In the genomic region with DNA sequence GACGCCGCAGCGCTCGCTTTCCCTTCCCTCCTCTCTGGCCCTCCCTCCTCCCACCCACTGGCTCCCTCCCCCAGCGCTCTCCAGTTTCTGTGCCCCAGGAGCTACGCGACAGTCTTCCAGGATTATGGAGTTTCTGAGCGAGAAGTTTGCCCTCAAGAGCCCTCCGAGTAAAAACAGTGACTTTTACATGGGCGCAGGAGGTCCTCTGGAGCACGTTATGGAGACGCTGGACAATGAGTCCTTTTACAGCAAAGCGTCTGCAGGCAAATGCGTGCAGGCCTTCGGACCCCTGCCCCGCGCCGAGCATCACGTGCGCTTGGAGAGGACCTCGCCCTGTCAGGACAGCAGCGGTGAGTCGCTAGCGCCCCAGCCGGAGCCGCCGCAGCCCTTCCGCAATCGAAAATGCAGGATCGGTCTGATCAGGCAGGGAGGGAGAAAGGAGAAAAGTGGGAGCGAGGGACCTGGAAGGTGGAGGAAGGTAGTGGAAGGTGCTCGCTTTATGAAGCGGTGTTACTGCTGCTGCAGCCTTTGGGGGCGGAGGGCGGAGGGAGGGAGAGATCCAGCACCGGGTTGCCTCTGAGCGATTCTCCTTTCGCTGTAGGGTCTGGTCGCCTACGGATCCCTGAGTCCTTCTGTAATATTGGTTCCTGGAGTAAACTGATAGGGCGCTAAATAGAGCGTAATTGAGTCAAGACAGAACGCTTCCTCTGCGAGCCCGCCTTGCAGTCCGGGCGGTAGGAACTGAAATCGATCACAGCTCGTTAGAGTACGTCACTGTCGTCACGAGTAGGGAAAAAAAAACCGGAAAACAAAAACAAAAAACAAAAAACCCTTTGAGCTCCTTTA, we compare ENCODE assay signal across 8 cellular contexts. TPM values are rescaled to one million over a fixed set of nuclear protein-coding genes. Genes with fewer than 3 reads are reported as not detected.
A peak's percentile ranks its signal among the peaks of the same experiment; 100 is the strongest.
DNase-seq lines count a peak whose midpoint lies in the region; ATAC-seq and TF ChIP-seq lines count a peak whose summit lies in the region.

A gene (plus strand): TSS at position 83 of the 846 bp plus-strand sequence. CDS start 42 bp downstream, at position 125.

- H3K4me1 ChIP-seq in HEK293 (ENCODE audit: control insufficient read depth, insufficient read depth, low read length) (no peaks in the 10 kb centered on the region), muscle layer of duodenum (ENCODE audit: control insufficient read depth in 1 of 2, insufficient read depth in 2 of 2, low read length in 2 of 2) (peaks cover 0 to 27% of the 10 kb centered on the region in 2 donors)

- DNase-seq in DMS153 (lab: John Stamatoyannopoulos, UW), result peak; percentile 59
- DNase-seq in OCI-M1 (lab: John Stamatoyannopoulos, UW), result peak; percentile 86
- DNase-seq in endothelial cell (ENCODE audit: low spot score), result peak; percentile 73
- no peak for DNase-seq in SW480 (ENCODE audit: low spot score)

- H3K4me3 ChIP-seq in HEK293 (ENCODE audit: low read depth, low read length) (peak within 1 kb of the TSS; percentile 57), muscle layer of duodenum (ENCODE audit: low read depth in 1 of 2, low read length in 2 of 2) (peak within 1 kb of the TSS; percentile 53 to 67)

- H3K4me1 Mint-ChIP-seq in endothelial cell (ENCODE audit: unreplicated experiment), result peaks cover 19% of the 10 kb centered on the region

- POLR2A ChIA-PET in HEK293 (lab: Yijun Ruan, JAX), result interaction anchor here (0.6 kb wide), 1 partner anchor 533 kb away, joined by 3 read pairs; no protein-coding TSS in a partner anchor

- H3K9me3 ChIP-seq in HEK293 (ENCODE audit: control insufficient read depth, insufficient read depth, low read depth, low read length) (no peaks in the 10 kb centered on the region), muscle layer of duodenum (ENCODE audit: control insufficient read depth in 1 of 2, low read length in 2 of 2) (peaks cover 0 to 8% of the 10 kb centered on the region in 2 donors)

- peak; percentile 91 for TF ChIP-seq CTCF in HEK293 (tag by site-specific recombination; IDR thresholded peaks at IDR 0.05)
- TF ChIP-seq CTCF in endothelial cell (IDR thresholded peaks at IDR 0.05; ENCODE audit: unreplicated experiment), result no peak

- H3K4me3 Mint-ChIP-seq in endothelial cell (ENCODE audit: unreplicated experiment), result peak within 1 kb of the TSS; percentile 98

- H3K27me3 Mint-ChIP-seq in endothelial cell (ENCODE audit: unreplicated experiment), result peaks cover 22% of the 10 kb centered on the region

- ATAC-seq in HG03039 (IDR thresholded peaks at IDR 0.05; ENCODE audit: unreplicated experiment) (no peak), HG02678 (IDR thresholded peaks at IDR 0.05; ENCODE audit: unreplicated experiment) (no peak)

- H3K27ac ChIP-seq in HEK293 (ENCODE audit: extremely low read depth, low read depth, low read length), result peak within 1 kb of the TSS; percentile 83
- H3K27ac ChIP-seq in muscle layer of duodenum (ENCODE audit: low read length), result no peak within 1 kb of the TSS

- peaks cover 75% of the 10 kb centered on the region for H3K27me3 ChIP-seq in muscle layer of duodenum (ENCODE audit: low read depth, low read length)

- CTCF ChIA-PET in HEK293 (lab: Yijun Ruan, JAX), result interaction anchor here (0.6 kb wide), 1 partner anchor 17 kb away, joined by 3 read pairs; no protein-coding TSS in a partner anchor

- no peaks in the 10 kb centered on the region for H3K9me3 Mint-ChIP-seq in endothelial cell (ENCODE audit: unreplicated experiment)

- H3K36me3 ChIP-seq in HEK293 (ENCODE audit: control insufficient read depth in 2 of 2, insufficient read depth in 1 of 2, low read length in 2 of 2) (no peaks in the 10 kb centered on the region), muscle layer of duodenum (ENCODE audit: control insufficient read depth in 1 of 2, insufficient read depth in 2 of 2, low read length in 2 of 2) (no peaks in the 10 kb centered on the region)

- H3K36me3 Mint-ChIP-seq in endothelial cell (ENCODE audit: low read depth, unreplicated experiment), result no peaks in the 10 kb centered on the region

- H3K27ac Mint-ChIP-seq in endothelial cell (ENCODE audit: unreplicated experiment), result peak within 1 kb of the TSS; percentile 98

TF ChIP-seq in HEK293, 187 proteins besides CTCF, POLR2A, EP300 and RAD21 (continues in another document):
- TF ChIP-seq, protein P1, sequence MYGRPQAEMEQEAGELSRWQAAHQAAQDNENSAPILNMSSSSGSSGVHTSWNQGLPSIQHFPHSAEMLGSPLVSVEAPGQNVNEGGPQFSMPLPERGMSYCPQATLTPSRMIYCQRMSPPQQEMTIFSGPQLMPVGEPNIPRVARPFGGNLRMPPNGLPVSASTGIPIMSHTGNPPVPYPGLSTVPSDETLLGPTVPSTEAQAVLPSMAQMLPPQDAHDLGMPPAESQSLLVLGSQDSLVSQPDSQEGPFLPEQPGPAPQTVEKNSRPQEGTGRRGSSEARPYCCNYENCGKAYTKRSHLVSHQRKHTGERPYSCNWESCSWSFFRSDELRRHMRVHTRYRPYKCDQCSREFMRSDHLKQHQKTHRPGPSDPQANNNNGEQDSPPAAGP (tag by site-specific recombination; IDR thresholded peaks at IDR 0.05), result peak; percentile 81
- TF ChIP-seq KLF1 (tag by site-specific recombination; IDR thresholded peaks at IDR 0.05) (peak; percentile 27; the same call in 1 of the 2 replicates), ZSCAN16 (tag by site-specific recombination; IDR thresholded peaks at IDR 0.05) (0 out of 2 replicates have a peak, but pooled peaks have one; percentile 49), ZNF2 (tag by site-specific recombination; IDR thresholded peaks at IDR 0.05) (peak; percentile 87), ZSCAN23 (tag by site-specific recombination; IDR thresholded peaks at IDR 0.05) (no peak), ZBTB7A (tag by site-specific recombination; IDR thresholded peaks at IDR 0.05; ENCODE audit: low read depth) (no peak), FEZF1 (tag by site-specific recombination; IDR thresholded peaks at IDR 0.05) (peak; percentile 24; the same call in 1 of the 2 replicates), ZNF555 (tag by site-specific recombination; conservative IDR thresholded peaks at IDR 0.05) (no peak), ZBTB20 (tag by site-specific recombination; IDR thresholded peaks at IDR 0.05) (peak; percentile 96), ZNF423 (tag by site-specific recombination; IDR thresholded peaks at IDR 0.05) (no peak), WT1 (tag by site-specific recombination; IDR thresholded peaks at IDR 0.05) (peak; percentile 8; the same call in 1 of the 2 replicates)
- TF ChIP-seq, protein P2, sequence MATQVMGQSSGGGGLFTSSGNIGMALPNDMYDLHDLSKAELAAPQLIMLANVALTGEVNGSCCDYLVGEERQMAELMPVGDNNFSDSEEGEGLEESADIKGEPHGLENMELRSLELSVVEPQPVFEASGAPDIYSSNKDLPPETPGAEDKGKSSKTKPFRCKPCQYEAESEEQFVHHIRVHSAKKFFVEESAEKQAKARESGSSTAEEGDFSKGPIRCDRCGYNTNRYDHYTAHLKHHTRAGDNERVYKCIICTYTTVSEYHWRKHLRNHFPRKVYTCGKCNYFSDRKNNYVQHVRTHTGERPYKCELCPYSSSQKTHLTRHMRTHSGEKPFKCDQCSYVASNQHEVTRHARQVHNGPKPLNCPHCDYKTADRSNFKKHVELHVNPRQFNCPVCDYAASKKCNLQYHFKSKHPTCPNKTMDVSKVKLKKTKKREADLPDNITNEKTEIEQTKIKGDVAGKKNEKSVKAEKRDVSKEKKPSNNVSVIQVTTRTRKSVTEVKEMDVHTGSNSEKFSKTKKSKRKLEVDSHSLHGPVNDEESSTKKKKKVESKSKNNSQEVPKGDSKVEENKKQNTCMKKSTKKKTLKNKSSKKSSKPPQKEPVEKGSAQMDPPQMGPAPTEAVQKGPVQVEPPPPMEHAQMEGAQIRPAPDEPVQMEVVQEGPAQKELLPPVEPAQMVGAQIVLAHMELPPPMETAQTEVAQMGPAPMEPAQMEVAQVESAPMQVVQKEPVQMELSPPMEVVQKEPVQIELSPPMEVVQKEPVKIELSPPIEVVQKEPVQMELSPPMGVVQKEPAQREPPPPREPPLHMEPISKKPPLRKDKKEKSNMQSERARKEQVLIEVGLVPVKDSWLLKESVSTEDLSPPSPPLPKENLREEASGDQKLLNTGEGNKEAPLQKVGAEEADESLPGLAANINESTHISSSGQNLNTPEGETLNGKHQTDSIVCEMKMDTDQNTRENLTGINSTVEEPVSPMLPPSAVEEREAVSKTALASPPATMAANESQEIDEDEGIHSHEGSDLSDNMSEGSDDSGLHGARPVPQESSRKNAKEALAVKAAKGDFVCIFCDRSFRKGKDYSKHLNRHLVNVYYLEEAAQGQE (tag by site-specific recombination; IDR thresholded peaks at IDR 0.05), result peak; percentile 33; the same call in 1 of the 2 replicates
- TF ChIP-seq, protein P3, sequence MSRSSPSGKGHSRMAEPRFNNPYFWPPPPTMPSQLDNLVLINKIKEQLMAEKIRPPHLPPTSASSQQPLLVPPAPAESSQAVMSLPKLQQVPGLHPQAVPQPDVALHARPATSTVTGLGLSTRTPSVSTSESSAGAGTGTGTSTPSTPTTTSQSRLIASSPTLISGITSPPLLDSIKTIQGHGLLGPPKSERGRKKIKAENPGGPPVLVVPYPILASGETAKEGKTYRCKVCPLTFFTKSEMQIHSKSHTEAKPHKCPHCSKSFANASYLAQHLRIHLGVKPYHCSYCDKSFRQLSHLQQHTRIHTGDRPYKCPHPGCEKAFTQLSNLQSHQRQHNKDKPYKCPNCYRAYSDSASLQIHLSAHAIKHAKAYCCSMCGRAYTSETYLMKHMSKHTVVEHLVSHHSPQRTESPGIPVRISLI (tag by site-specific recombination; IDR thresholded peaks at IDR 0.05), result peak; percentile 90
- TF ChIP-seq, protein P4, sequence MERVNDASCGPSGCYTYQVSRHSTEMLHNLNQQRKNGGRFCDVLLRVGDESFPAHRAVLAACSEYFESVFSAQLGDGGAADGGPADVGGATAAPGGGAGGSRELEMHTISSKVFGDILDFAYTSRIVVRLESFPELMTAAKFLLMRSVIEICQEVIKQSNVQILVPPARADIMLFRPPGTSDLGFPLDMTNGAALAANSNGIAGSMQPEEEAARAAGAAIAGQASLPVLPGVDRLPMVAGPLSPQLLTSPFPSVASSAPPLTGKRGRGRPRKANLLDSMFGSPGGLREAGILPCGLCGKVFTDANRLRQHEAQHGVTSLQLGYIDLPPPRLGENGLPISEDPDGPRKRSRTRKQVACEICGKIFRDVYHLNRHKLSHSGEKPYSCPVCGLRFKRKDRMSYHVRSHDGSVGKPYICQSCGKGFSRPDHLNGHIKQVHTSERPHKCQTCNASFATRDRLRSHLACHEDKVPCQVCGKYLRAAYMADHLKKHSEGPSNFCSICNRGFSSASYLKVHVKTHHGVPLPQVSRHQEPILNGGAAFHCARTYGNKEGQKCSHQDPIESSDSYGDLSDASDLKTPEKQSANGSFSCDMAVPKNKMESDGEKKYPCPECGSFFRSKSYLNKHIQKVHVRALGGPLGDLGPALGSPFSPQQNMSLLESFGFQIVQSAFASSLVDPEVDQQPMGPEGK (tag by site-specific recombination; IDR thresholded peaks at IDR 0.05), result peak; percentile 69

RNA-seq across cellular contexts. Expression of the gene that starts here (rescaled TPM):
- total RNA-seq in endothelial cell (ENCODE audit: unreplicated experiment), result 3.1 TPM
